Comparison of ENCODE assay signal across 10 cellular contexts in the genomic region with DNA sequence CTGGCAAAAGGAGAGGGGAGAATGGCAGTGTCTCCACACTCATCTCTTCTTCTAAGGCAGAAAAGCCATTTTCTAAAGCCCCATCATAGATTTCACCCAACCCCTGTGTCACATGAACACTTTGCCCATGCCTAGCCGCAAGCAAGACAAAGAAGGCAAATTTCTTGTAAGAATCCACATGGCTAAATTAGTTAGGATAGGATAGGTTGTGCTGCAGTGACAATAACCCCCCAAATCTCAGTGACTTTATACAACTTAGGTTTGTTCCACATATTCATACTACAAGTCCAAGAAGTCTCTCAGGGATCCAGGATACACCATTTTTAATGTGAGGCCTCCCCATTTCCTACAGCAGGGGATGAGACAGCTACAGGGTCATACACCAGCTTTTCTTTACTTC.
"Had no signal": no experiment of that assay in that cellular context is flagged by ENCODE, and none has a peak within 500 bp of the region (broad histone marks: within the 10 kb centered on the region; RNA-seq: fewer than 3 reads in every experiment).

No MANE protein-coding gene starts in this region.

- DNase-seq: GM23248, GOT3, H7, H9, HCEC 1CT, HFFc6 had no signal

- H3K9ac ChIP-seq: GM23248 had no signal

- H3K4me1 ChIP-seq: HAP-1 had no signal

- ATAC-seq: GM23338, HCT116 had no signal

- H3K27ac ChIP-seq: GM23248 had no signal

- FAIRE-seq: H54 had no signal

- H3K9me3 ChIP-seq: HAP-1 had no signal

- H2AFZ ChIP-seq: GM23248, GM23338 had no signal

- H3K4me3 ChIP-seq: GM23248, GM23338, HAP-1 had no signal

- H3K36me3 ChIP-seq: HAP-1 had no signal

- H3K4me2 ChIP-seq: GM23338 had no signal
